In the genomic region with DNA sequence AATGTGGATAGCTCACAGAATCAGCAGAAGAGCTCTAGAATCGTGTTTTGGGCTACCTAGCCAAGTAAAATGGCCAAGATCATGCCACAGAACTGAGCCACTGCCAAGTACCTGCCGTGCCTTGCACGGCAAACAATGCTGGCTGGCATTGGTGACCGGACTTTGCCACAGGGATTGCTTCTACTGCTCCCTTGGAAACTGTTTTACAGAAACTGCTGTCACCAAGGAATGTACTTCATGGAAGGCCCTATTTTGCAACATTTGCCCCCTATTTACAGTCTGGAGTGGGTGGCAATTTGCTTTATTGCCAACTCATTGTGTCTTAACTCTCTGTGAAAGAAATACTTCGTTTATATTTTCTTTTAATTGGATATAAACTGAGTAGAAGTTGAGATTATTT, we compare ENCODE assay signal across 1 cellular context.
TF ChIP-seq lines count a peak whose summit lies in the region.

No MANE protein-coding gene starts in this region.

TF ChIP-seq in HepG2, 621 proteins besides CTCF, POLR2A, EP300 and RAD21 (continues in another document):
- TF ChIP-seq ZNF775 (CRISPR knock-in tag; IDR thresholded peaks at IDR 0.05; ENCODE audit: borderline replicate concordance) (no peak), SNRNP70 (IDR thresholded peaks at IDR 0.05; ENCODE audit: low read depth, low read length) (no peak), SSRP1 (CRISPR knock-in tag; IDR thresholded peaks at IDR 0.05) (no peak), ZNF549 (CRISPR knock-in tag; IDR thresholded peaks at IDR 0.05) (no peak), SKI (IDR thresholded peaks at IDR 0.05; ENCODE audit: partially characterized antibody) (peak; percentile 20), DPF2 (CRISPR knock-in tag; IDR thresholded peaks at IDR 0.05; ENCODE audit: borderline replicate concordance, low read depth) (0 out of 2 replicates have a peak, but pooled peaks have one; percentile 27), ZNF547 (CRISPR knock-in tag; IDR thresholded peaks at IDR 0.05) (no peak), MLLT10 (CRISPR knock-in tag; IDR thresholded peaks at IDR 0.05) (no peak), ZFP36 (IDR thresholded peaks at IDR 0.05; ENCODE audit: borderline replicate concordance, low read depth, low read length, partially characterized antibody) (no peak), YY1 (IDR thresholded peaks at IDR 0.05; ENCODE audit: insufficient read depth, insufficient replicate concordance, low read depth, low read length) (no peak), ZSCAN30 (CRISPR knock-in tag; IDR thresholded peaks at IDR 0.05) (no peak), PATZ1 (CRISPR knock-in tag; IDR thresholded peaks at IDR 0.05) (peak; percentile 49; the same call in 1 of the 2 replicates), PRDM10 (CRISPR knock-in tag; IDR thresholded peaks at IDR 0.05; ENCODE audit: low read depth) (no peak), SNAPC2 (CRISPR knock-in tag; IDR thresholded peaks at IDR 0.05) (no peak), ZBTB44 (CRISPR knock-in tag; IDR thresholded peaks at IDR 0.05) (no peak), ZNF879 (CRISPR knock-in tag; IDR thresholded peaks at IDR 0.05) (no peak), NR2F6 (IDR thresholded peaks at IDR 0.05) (no peak), NR2F6 (CRISPR knock-in tag; IDR thresholded peaks at IDR 0.05) (no peak), ZNF607 (CRISPR knock-in tag; IDR thresholded peaks at IDR 0.05; ENCODE audit: borderline replicate concordance) (no peak), ZBTB49 (CRISPR knock-in tag; IDR thresholded peaks at IDR 0.05; ENCODE audit: borderline replicate concordance) (no peak), ZNF451 (CRISPR knock-in tag; IDR thresholded peaks at IDR 0.05) (no peak), ZSCAN12 (CRISPR knock-in tag; IDR thresholded peaks at IDR 0.05) (no peak), KDM3A (CRISPR knock-in tag; IDR thresholded peaks at IDR 0.05; ENCODE audit: low read depth) (no peak), HNF4A (CRISPR knock-in tag; IDR thresholded peaks at IDR 0.05) (peak; percentile 73), TOPORS (CRISPR knock-in tag; IDR thresholded peaks at IDR 0.05) (no peak), BCL6 (CRISPR knock-in tag; IDR thresholded peaks at IDR 0.05) (peak; percentile 65), NCOA5 (CRISPR knock-in tag; IDR thresholded peaks at IDR 0.05) (no peak), ZNF432 (CRISPR knock-in tag; IDR thresholded peaks at IDR 0.05; ENCODE audit: borderline replicate concordance) (no peak), ZNF710 (CRISPR knock-in tag; IDR thresholded peaks at IDR 0.05; ENCODE audit: borderline replicate concordance) (no peak), ARNT (IDR thresholded peaks at IDR 0.05) (no peak), GATAD2A (CRISPR knock-in tag; IDR thresholded peaks at IDR 0.05) (peak; percentile 76), ZNF331 (CRISPR knock-in tag; IDR thresholded peaks at IDR 0.05) (no peak), PPARG (CRISPR knock-in tag; conservative IDR thresholded peaks at IDR 0.05) (0 out of 2 replicates have a peak, but pooled peaks have one; percentile 12), SOX6 (IDR thresholded peaks at IDR 0.05) (no peak), SOX6 (CRISPR knock-in tag; IDR thresholded peaks at IDR 0.05) (peak; percentile 51), TARDBP (CRISPR knock-in tag; IDR thresholded peaks at IDR 0.05) (no peak), TCF7L2 (IDR thresholded peaks at IDR 0.05; ENCODE audit: low read depth, low read length) (no peak), ZNF761 (CRISPR knock-in tag; conservative IDR thresholded peaks at IDR 0.05) (no peak), SNAPC5 (CRISPR knock-in tag; IDR thresholded peaks at IDR 0.05; ENCODE audit: borderline replicate concordance) (no peak), ZMYM4 (CRISPR knock-in tag; IDR thresholded peaks at IDR 0.05) (0 out of 2 replicates have a peak, but pooled peaks have one; percentile 28), SCMH1 (CRISPR knock-in tag; IDR thresholded peaks at IDR 0.05; ENCODE audit: borderline replicate concordance) (no peak), ZNF138 (CRISPR knock-in tag; IDR thresholded peaks at IDR 0.05; ENCODE audit: low read depth) (no peak), HNRNPL (IDR thresholded peaks at IDR 0.05; ENCODE audit: low read depth, low read length) (peak; percentile 91)
- TF ChIP-seq, protein P1, sequence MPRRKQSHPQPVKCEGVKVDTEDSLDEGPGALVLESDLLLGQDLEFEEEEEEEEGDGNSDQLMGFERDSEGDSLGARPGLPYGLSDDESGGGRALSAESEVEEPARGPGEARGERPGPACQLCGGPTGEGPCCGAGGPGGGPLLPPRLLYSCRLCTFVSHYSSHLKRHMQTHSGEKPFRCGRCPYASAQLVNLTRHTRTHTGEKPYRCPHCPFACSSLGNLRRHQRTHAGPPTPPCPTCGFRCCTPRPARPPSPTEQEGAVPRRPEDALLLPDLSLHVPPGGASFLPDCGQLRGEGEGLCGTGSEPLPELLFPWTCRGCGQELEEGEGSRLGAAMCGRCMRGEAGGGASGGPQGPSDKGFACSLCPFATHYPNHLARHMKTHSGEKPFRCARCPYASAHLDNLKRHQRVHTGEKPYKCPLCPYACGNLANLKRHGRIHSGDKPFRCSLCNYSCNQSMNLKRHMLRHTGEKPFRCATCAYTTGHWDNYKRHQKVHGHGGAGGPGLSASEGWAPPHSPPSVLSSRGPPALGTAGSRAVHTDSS (CRISPR knock-in tag; conservative IDR thresholded peaks at IDR 0.05), result no peak
- TF ChIP-seq, protein P2, sequence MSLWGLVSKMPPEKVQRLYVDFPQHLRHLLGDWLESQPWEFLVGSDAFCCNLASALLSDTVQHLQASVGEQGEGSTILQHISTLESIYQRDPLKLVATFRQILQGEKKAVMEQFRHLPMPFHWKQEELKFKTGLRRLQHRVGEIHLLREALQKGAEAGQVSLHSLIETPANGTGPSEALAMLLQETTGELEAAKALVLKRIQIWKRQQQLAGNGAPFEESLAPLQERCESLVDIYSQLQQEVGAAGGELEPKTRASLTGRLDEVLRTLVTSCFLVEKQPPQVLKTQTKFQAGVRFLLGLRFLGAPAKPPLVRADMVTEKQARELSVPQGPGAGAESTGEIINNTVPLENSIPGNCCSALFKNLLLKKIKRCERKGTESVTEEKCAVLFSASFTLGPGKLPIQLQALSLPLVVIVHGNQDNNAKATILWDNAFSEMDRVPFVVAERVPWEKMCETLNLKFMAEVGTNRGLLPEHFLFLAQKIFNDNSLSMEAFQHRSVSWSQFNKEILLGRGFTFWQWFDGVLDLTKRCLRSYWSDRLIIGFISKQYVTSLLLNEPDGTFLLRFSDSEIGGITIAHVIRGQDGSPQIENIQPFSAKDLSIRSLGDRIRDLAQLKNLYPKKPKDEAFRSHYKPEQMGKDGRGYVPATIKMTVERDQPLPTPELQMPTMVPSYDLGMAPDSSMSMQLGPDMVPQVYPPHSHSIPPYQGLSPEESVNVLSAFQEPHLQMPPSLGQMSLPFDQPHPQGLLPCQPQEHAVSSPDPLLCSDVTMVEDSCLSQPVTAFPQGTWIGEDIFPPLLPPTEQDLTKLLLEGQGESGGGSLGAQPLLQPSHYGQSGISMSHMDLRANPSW (CRISPR knock-in tag; IDR thresholded peaks at IDR 0.05; ENCODE audit: borderline replicate concordance), result no peak
- TF ChIP-seq, protein P3, sequence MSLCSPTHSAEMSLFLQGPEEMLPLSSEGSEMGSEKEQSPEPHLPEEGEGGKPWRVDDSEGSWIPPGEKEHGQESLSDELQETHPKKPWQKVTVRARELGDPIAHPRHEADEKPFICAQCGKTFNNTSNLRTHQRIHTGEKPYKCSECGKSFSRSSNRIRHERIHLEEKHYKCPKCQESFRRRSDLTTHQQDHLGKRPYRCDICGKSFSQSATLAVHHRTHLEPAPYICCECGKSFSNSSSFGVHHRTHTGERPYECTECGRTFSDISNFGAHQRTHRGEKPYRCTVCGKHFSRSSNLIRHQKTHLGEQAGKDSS (CRISPR knock-in tag; IDR thresholded peaks at IDR 0.05; ENCODE audit: borderline replicate concordance, low read depth), result no peak
- TF ChIP-seq, protein P4, sequence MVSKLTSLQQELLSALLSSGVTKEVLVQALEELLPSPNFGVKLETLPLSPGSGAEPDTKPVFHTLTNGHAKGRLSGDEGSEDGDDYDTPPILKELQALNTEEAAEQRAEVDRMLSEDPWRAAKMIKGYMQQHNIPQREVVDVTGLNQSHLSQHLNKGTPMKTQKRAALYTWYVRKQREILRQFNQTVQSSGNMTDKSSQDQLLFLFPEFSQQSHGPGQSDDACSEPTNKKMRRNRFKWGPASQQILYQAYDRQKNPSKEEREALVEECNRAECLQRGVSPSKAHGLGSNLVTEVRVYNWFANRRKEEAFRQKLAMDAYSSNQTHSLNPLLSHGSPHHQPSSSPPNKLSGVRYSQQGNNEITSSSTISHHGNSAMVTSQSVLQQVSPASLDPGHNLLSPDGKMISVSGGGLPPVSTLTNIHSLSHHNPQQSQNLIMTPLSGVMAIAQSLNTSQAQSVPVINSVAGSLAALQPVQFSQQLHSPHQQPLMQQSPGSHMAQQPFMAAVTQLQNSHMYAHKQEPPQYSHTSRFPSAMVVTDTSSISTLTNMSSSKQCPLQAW (CRISPR knock-in tag; IDR thresholded peaks at IDR 0.05), result no peak
